ENCODE assay signal across 2 cellular contexts in the genomic region with DNA sequence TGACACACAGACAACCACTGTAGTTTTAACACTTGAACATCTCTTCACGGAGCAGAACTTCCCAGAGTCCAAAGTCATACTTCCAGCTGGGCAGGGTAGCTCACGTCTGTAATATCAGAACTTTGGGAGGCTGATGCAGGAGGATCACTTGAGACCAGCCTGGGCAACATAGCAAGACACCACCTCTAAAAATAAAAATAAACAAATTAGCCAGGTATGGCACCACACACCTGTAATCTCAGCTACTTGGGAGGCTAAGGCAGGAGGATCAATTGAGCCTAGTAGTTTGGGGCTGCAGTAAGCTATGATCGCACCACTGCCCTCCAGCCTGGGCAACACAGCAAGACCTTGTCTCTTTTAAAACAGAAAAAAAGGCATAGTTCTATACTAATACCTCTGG.
A peak's percentile ranks its signal among the peaks of the same experiment; 100 is the strongest.
TF ChIP-seq lines count a peak whose summit lies in the region.

No MANE protein-coding gene starts in this region.

TF ChIP-seq in GM23338, 12 proteins besides CTCF, POLR2A, EP300 and RAD21:
- TF ChIP-seq, protein P1, sequence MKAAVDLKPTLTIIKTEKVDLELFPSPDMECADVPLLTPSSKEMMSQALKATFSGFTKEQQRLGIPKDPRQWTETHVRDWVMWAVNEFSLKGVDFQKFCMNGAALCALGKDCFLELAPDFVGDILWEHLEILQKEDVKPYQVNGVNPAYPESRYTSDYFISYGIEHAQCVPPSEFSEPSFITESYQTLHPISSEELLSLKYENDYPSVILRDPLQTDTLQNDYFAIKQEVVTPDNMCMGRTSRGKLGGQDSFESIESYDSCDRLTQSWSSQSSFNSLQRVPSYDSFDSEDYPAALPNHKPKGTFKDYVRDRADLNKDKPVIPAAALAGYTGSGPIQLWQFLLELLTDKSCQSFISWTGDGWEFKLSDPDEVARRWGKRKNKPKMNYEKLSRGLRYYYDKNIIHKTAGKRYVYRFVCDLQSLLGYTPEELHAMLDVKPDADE (IDR thresholded peaks at IDR 0.05) = no peak
- TF ChIP-seq STAT1 (IDR thresholded peaks at IDR 0.05; ENCODE audit: unreplicated experiment) (no peak), NANOG (IDR thresholded peaks at IDR 0.05; ENCODE audit: borderline replicate concordance) (no peak)
TF ChIP-seq in GM23338: peak in this region for 0.

TF ChIP-seq in K562, 482 proteins besides CTCF, POLR2A, EP300 and RAD21:
- no peak for TF ChIP-seq ETV5 (CRISPR knock-in tag; IDR thresholded peaks at IDR 0.05; ENCODE audit: low read depth)
- TF ChIP-seq, protein P2, sequence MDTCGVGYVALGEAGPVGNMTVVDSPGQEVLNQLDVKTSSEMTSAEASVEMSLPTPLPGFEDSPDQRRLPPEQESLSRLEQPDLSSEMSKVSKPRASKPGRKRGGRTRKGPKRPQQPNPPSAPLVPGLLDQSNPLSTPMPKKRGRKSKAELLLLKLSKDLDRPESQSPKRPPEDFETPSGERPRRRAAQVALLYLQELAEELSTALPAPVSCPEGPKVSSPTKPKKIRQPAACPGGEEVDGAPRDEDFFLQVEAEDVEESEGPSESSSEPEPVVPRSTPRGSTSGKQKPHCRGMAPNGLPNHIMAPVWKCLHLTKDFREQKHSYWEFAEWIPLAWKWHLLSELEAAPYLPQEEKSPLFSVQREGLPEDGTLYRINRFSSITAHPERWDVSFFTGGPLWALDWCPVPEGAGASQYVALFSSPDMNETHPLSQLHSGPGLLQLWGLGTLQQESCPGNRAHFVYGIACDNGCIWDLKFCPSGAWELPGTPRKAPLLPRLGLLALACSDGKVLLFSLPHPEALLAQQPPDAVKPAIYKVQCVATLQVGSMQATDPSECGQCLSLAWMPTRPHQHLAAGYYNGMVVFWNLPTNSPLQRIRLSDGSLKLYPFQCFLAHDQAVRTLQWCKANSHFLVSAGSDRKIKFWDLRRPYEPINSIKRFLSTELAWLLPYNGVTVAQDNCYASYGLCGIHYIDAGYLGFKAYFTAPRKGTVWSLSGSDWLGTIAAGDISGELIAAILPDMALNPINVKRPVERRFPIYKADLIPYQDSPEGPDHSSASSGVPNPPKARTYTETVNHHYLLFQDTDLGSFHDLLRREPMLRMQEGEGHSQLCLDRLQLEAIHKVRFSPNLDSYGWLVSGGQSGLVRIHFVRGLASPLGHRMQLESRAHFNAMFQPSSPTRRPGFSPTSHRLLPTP (IDR thresholded peaks at IDR 0.05; ENCODE audit: borderline replicate concordance, extremely low read depth, insufficient read length) = no peak
- TF ChIP-seq ZNF121 (CRISPR knock-in tag; conservative IDR thresholded peaks at IDR 0.05) = 0 out of 2 replicates have a peak, but pooled peaks have one; percentile 40
TF ChIP-seq in K562: peak in this region for 1.
